In the genomic region with DNA sequence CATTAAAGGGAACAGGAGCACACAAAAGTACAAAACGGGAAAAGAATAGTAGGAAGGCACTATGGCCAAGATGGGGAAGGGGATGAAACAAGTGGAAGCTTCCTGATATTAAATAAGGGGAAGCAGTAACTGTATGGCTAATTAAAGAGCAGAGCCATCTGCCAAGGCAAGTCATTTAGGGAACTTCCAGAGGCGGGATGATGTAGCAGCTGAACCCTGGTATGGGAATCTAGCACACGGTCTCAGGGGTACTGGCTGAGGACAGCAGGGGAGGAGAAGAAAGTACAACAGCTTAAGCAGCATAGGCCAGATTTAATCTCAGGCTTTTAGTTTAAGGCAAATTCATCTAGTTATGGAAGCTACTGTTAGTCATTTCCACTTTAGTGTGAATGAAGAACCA, we compare ENCODE assay signal across 14 cellular contexts. TPM values are rescaled to one million over a fixed set of nuclear protein-coding genes. Genes with fewer than 3 reads are reported as not detected.
A peak's percentile ranks its signal among the peaks of the same experiment; 100 is the strongest.
DNase-seq lines count a peak whose midpoint lies in the region; ATAC-seq and TF ChIP-seq lines count a peak whose summit lies in the region.
"Had no signal": no experiment of that assay in that cellular context is flagged by ENCODE, and none has a peak within 500 bp of the region (broad histone marks: within the 10 kb centered on the region; RNA-seq: fewer than 3 reads in every experiment).

No MANE protein-coding gene starts in this region.

- H3K36me3 ChIP-seq in upper lobe of right lung: no peaks in the 10 kb centered on the region

- no peaks in the 10 kb centered on the region for H3K36me3 Mint-ChIP-seq in dendritic cell treated with granulocyte-macrophage colony-stimulating factor and Interleukin-4, amounts not matched to agents 40 ng/mL and 50 ng/mL, for 4 days (ENCODE audit: low read depth)
- no peaks in the 10 kb centered on the region for H3K36me3 Mint-ChIP-seq in activated CD4-positive, alpha-beta T cell treated with anti-CD3 and anti-CD28 coated beads, Interleukin-2, amount 10 ng/mL, durations not matched to agents 24 days and 14 days (ENCODE audit: low read depth)

- DNase-seq in Right ventricle myocardium inferior (ENCODE audit: missing footprints) (no peak), cardiac septum (ENCODE audit: low spot score) (no peak), myocyte (ENCODE audit: low read depth) (peak; percentile 64), upper lobe of right lung (no peak), HUDEP-2 (lab: John Stamatoyannopoulos, UW; ENCODE audit: unreplicated experiment in 76 of 76) (no peak)
- DNase-seq in activated CD4-positive, alpha-beta T cell treated with anti-CD3 and anti-CD28 coated beads, Interleukin-2, amount 10 ng/mL, durations not matched to agents 24 days and 14 days: no peak
- DNase-seq: GF-D8, NCI-H1436 had no signal

- H3K4me3 Mint-ChIP-seq in dendritic cell treated with granulocyte-macrophage colony-stimulating factor and Interleukin-4, amounts not matched to agents 40 ng/mL and 50 ng/mL, for 4 days: peak overlapping the region; percentile 14
- H3K4me3 Mint-ChIP-seq in activated CD4-positive, alpha-beta T cell treated with anti-CD3 and anti-CD28 coated beads, Interleukin-2, amount 10 ng/mL, durations not matched to agents 24 days and 14 days: no peak overlapping the region
- H3K4me3 Mint-ChIP-seq: memory B cell; T-helper 1 cell treated with Interleukin-12 subunit alpha and Interleukin-12 subunit beta and Interleukin-4 antibody, amounts not matched to agents 30 μg/mL and 1 μg/mL, for 36 hours had no signal

- no peak for TF ChIP-seq CTCF in upper lobe of right lung (IDR thresholded peaks at IDR 0.05)

- ATAC-seq in Right ventricle myocardium inferior: peak; percentile 59
- peak; percentile 70 for ATAC-seq in upper lobe of right lung
- no peak for ATAC-seq in GM19397 (IDR thresholded peaks at IDR 0.05; ENCODE audit: unreplicated experiment)
- ATAC-seq: A549, Panc1 had no signal

- peaks cover 8% of the 10 kb centered on the region for H3K4me1 ChIP-seq in upper lobe of right lung

- H3K27me3 ChIP-seq in upper lobe of right lung: no peaks in the 10 kb centered on the region

- peaks cover 6% of the 10 kb centered on the region for H3K9me3 Mint-ChIP-seq in dendritic cell treated with granulocyte-macrophage colony-stimulating factor and Interleukin-4, amounts not matched to agents 40 ng/mL and 50 ng/mL, for 4 days
- no peaks in the 10 kb centered on the region for H3K9me3 Mint-ChIP-seq in activated CD4-positive, alpha-beta T cell treated with anti-CD3 and anti-CD28 coated beads, Interleukin-2, amount 10 ng/mL, durations not matched to agents 24 days and 14 days
- H3K9me3 Mint-ChIP-seq: T-helper 1 cell treated with Interleukin-12 subunit alpha and Interleukin-12 subunit beta and Interleukin-4 antibody, amounts not matched to agents 30 μg/mL and 1 μg/mL, for 36 hours had no signal

- peak overlapping the region; percentile 76 for H3K27ac Mint-ChIP-seq in dendritic cell treated with granulocyte-macrophage colony-stimulating factor and Interleukin-4, amounts not matched to agents 40 ng/mL and 50 ng/mL, for 4 days
- no peak overlapping the region for H3K27ac Mint-ChIP-seq in activated CD4-positive, alpha-beta T cell treated with anti-CD3 and anti-CD28 coated beads, Interleukin-2, amount 10 ng/mL, durations not matched to agents 24 days and 14 days
- H3K27ac Mint-ChIP-seq: memory B cell; T-helper 1 cell treated with Interleukin-12 subunit alpha and Interleukin-12 subunit beta and Interleukin-4 antibody, amounts not matched to agents 30 μg/mL and 1 μg/mL, for 36 hours had no signal

- no peak overlapping the region for H3K4me3 ChIP-seq in upper lobe of right lung
- H3K4me3 ChIP-seq: A549 had no signal

- no peaks in the 10 kb centered on the region for H3K27me3 Mint-ChIP-seq in dendritic cell treated with granulocyte-macrophage colony-stimulating factor and Interleukin-4, amounts not matched to agents 40 ng/mL and 50 ng/mL, for 4 days
- H3K27me3 Mint-ChIP-seq in activated CD4-positive, alpha-beta T cell treated with anti-CD3 and anti-CD28 coated beads, Interleukin-2, amount 10 ng/mL, durations not matched to agents 24 days and 14 days: peaks cover 9% of the 10 kb centered on the region

- no peak overlapping the region for H3K27ac ChIP-seq in upper lobe of right lung

- intact Hi-C loops in Right ventricle myocardium inferior (cut with DNase I) (no loop called here), cardiac septum (cut with DNase I) (no loop called here), upper lobe of right lung (cut with DNase I) (no loop called here)
- intact Hi-C loops in dendritic cell treated with granulocyte-macrophage colony-stimulating factor and Interleukin-4, amounts not matched to agents 40 ng/mL and 50 ng/mL, for 4 days (cut with micrococcal nuclease): no loop called here
- intact Hi-C loops in activated CD4-positive, alpha-beta T cell treated with anti-CD3 and anti-CD28 coated beads, Interleukin-2, amount 10 ng/mL, durations not matched to agents 24 days and 14 days (cut with micrococcal nuclease): no loop called here

- H3K4me1 Mint-ChIP-seq in dendritic cell treated with granulocyte-macrophage colony-stimulating factor and Interleukin-4, amounts not matched to agents 40 ng/mL and 50 ng/mL, for 4 days (ENCODE audit: low read depth): peaks cover 19% of the 10 kb centered on the region
- no peaks in the 10 kb centered on the region for H3K4me1 Mint-ChIP-seq in activated CD4-positive, alpha-beta T cell treated with anti-CD3 and anti-CD28 coated beads, Interleukin-2, amount 10 ng/mL, durations not matched to agents 24 days and 14 days
- H3K4me1 Mint-ChIP-seq: memory B cell had no signal

- no peaks in the 10 kb centered on the region for H3K9me3 ChIP-seq in upper lobe of right lung
- H3K9me3 ChIP-seq: A549 had no signal

RNA-seq across cellular contexts. Expression of a gene that starts 59.1 kb away (rescaled TPM):
- 862 TPM for total RNA-seq in Right ventricle myocardium inferior
- 739 TPM for total RNA-seq in cardiac septum
- total RNA-seq in myocyte: 172 and 244 TPM in 2 replicates
- polyA plus RNA-seq in myocyte (2012): 1,368 TPM
- total RNA-seq in upper lobe of right lung: 661 TPM
- not detected in 2 replicates for total RNA-seq in activated CD4-positive, alpha-beta T cell treated with anti-CD3 and anti-CD28 coated beads, Interleukin-2, amount 10 ng/mL, durations not matched to agents 24 days and 14 days

Comparison
In these comparisons a context has a peak if more than half of its experiments do, and no peak if none do; other contexts are left out.
1. RNA of a gene that starts 59.1 kb away (total RNA-seq): 862 TPM in Right ventricle myocardium inferior (single experiment), 739 TPM in cardiac septum (single experiment), 661 TPM in upper lobe of right lung (single experiment) and 172 to 244 TPM in myocyte; not detected in activated CD4-positive, alpha-beta T cell treated with anti-CD3 and anti-CD28 coated beads, Interleukin-2, amount 10 ng/mL, durations not matched to agents 24 days and 14 days; every median in the first group is over 100 times any median in the second.